Comparison of ENCODE assay signal across 8 cellular contexts in genomic region chr5:160419458-160420330, GRCh38. TPM values are rescaled to one million over a fixed set of nuclear protein-coding genes. Genes with fewer than 3 reads are reported as not detected.
DNase-seq lines count a peak whose midpoint lies in the region; ATAC-seq and TF ChIP-seq lines count a peak whose summit lies in the region.

No MANE protein-coding gene starts in this region.

- H2BK12ac ChIP-seq in mesenchymal stem cell (ENCODE audit: low read length in 2 of 2): no peak overlapping the region

- H3K9ac ChIP-seq in mesenchymal stem cell (ENCODE audit: low read length): peak overlapping the region; percentile 99

- H3K18ac ChIP-seq in mesenchymal stem cell (ENCODE audit: low read depth in 1 of 2, low read length in 2 of 2): peak overlapping the region in 1 of 2 experiments; percentile 28

- peaks cover 11% of the 10 kb centered on the region for H3K79me1 ChIP-seq in mesenchymal stem cell (replicated peaks; ENCODE audit: low read length, poor library complexity, severe bottlenecking)

- no peak overlapping the region for H2AFZ ChIP-seq in mesenchymal stem cell (ENCODE audit: low read depth, low read length)

- ATAC-seq in GM18870 (IDR thresholded peaks at IDR 0.05; ENCODE audit: unreplicated experiment): peak; percentile 51
- ATAC-seq in HG03442 (IDR thresholded peaks at IDR 0.05; ENCODE audit: unreplicated experiment): peak; percentile 20

- peak overlapping the region; percentile 89 for H3K27ac ChIP-seq in mesenchymal stem cell (ENCODE audit: low read length, poor library complexity, severe bottlenecking)

- H4K8ac ChIP-seq in mesenchymal stem cell (ENCODE audit: low read length): peak overlapping the region; percentile 60

- no peaks in the 10 kb centered on the region for H3K27me3 ChIP-seq in mesenchymal stem cell (ENCODE audit: control insufficient read depth in 1 of 2, insufficient read depth in 1 of 2, low read length in 2 of 2)

- peak overlapping the region; percentile 72 for H3K4me2 ChIP-seq in mesenchymal stem cell (ENCODE audit: low read length, poor library complexity, severe bottlenecking)

- peaks cover 0 to 9% of the 10 kb centered on the region in 2 experiments for H3K36me3 ChIP-seq in mesenchymal stem cell (ENCODE audit: control insufficient read depth in 1 of 2, insufficient read depth in 2 of 2, low read depth in 1 of 2, low read length in 2 of 2)

- H2AK5ac ChIP-seq in mesenchymal stem cell (ENCODE audit: low read length, severe bottlenecking): no peak overlapping the region

- H3K4ac ChIP-seq in mesenchymal stem cell (ENCODE audit: low read depth in 1 of 2, low read length in 2 of 2): peak overlapping the region in 1 of 2 experiments; percentile 32

- H2BK15ac ChIP-seq in mesenchymal stem cell (ENCODE audit: low read depth, poor library complexity, severe bottlenecking): no peak overlapping the region

- peaks cover 8% of the 10 kb centered on the region for H3K4me1 ChIP-seq in mesenchymal stem cell (ENCODE audit: control insufficient read depth, insufficient read depth, low read depth, low read length)

- no peak for TF ChIP-seq CTCF in astrocyte of the cerebellum (IDR thresholded peaks at IDR 0.05; ENCODE audit: low read depth, low read length, missing control alignments)

- in situ Hi-C loops in astrocyte of the cerebellum (cut with HindIII; ENCODE audit: low sequenced_read_pairs): no loop called here

- 87% methylated on average over 4 of the region's 11 CpGs for WGBS in mesenchymal stem cell

- H3K4me3 ChIP-seq in astrocyte of the cerebellum (ENCODE audit: low read depth, low read length) (peak overlapping the region; percentile 73), mesenchymal stem cell (ENCODE audit: insufficient read depth in 1 of 2, low read depth in 1 of 2, low read length in 2 of 2) (peak overlapping the region in 1 of 2 experiments; percentile 96)

- no peak for DNase-seq in astrocyte of the cerebellum (ENCODE audit: low read depth)
- DNase-seq in mesenchymal stem cell: no peak
- no peak for DNase-seq in NCI-H146 treated with DMSO at 0.1 percent for 48 hours (lab: John Stamatoyannopoulos, UW; ENCODE audit: unreplicated experiment)
- DNase-seq in NCI-H1105 treated with DMSO at 0.1 percent for 48 hours (lab: John Stamatoyannopoulos, UW): no peak
- DNase-seq in GM03348 (ENCODE audit: low spot score): no peak
- DNase-seq in NCI-H1436 (lab: John Stamatoyannopoulos, UW): no peak

- H3K9me3 ChIP-seq in mesenchymal stem cell (ENCODE audit: control insufficient read depth, low read length): no peaks in the 10 kb centered on the region

- H3K14ac ChIP-seq in mesenchymal stem cell (ENCODE audit: low read length in 2 of 2): no peak overlapping the region

- no peak overlapping the region for H3K23ac ChIP-seq in mesenchymal stem cell (ENCODE audit: low read length in 2 of 2)

- H2BK5ac ChIP-seq in mesenchymal stem cell (ENCODE audit: low read depth, low read length, poor library complexity, severe bottlenecking): no peak overlapping the region

- no peak overlapping the region for H2BK120ac ChIP-seq in mesenchymal stem cell (ENCODE audit: low read depth, low read length)

- H4K91ac ChIP-seq in mesenchymal stem cell (ENCODE audit: low read length): no peak overlapping the region

RNA-seq across cellular contexts. Expression of gene SLU7, which starts 0.8 kb away (rescaled TPM):
- 37.6 TPM for polyA plus RNA-seq in mesenchymal stem cell (2013, experiment 1 of 2)
- 34.1 TPM for polyA plus RNA-seq in mesenchymal stem cell (2013, experiment 2 of 2)

RNA-seq across cellular contexts. Expression of gene PTTG1, which starts 2.0 kb away (rescaled TPM):
- 41.6 TPM for polyA plus RNA-seq in mesenchymal stem cell (2013, experiment 1 of 2)
- polyA plus RNA-seq in mesenchymal stem cell (2013, experiment 2 of 2): 39.5 TPM

RNA-seq across cellular contexts. Expression of gene FAM200C, which starts 19.8 kb away (rescaled TPM):
- polyA plus RNA-seq in mesenchymal stem cell (2013, experiment 1 of 2): 1.2 TPM
- 1.3 TPM for polyA plus RNA-seq in mesenchymal stem cell (2013, experiment 2 of 2)

RNA-seq across cellular contexts. Expression of gene C1QTNF2, which starts 49.3 kb away (rescaled TPM):
- 2.7 TPM for polyA plus RNA-seq in mesenchymal stem cell (2013, experiment 1 of 2)
- polyA plus RNA-seq in mesenchymal stem cell (2013, experiment 2 of 2): 2.7 TPM
